12 cellular contexts compared by ENCODE assay signal in genomic region chr10:124738441-124738840, GRCh38. TPM values are rescaled to one million over a fixed set of nuclear protein-coding genes. Genes with fewer than 3 reads are reported as not detected.
A peak's percentile ranks its signal among the peaks of the same experiment; 100 is the strongest.
DNase-seq lines count a peak whose midpoint lies in the region; ATAC-seq, FAIRE-seq and TF ChIP-seq lines count a peak whose summit lies in the region.
"Had no signal": no experiment of that assay in that cellular context is flagged by ENCODE, and none has a peak within 500 bp of the region (broad histone marks: within the 10 kb centered on the region; RNA-seq: fewer than 3 reads in every experiment).

No MANE protein-coding gene starts in this region.

- no peak overlapping the region for H3K27ac ChIP-seq in CD4-positive, alpha-beta T cell (ENCODE audit: low read depth, low read length)
- H3K27ac ChIP-seq in OCI-LY3 (ENCODE audit: low read length) (no peak overlapping the region), psoas muscle (peak overlapping the region; percentile 95), smooth muscle cell (ENCODE audit: low read depth) (no peak overlapping the region)

- CTCF ChIA-PET in CD4-positive, alpha-beta T cell (lab: Charles Lee), result interaction anchor here (16.7 kb wide), 1 partner anchor 17 kb away, joined by 253 read pairs; no protein-coding TSS in a partner anchor

- peaks cover 7% of the 10 kb centered on the region for H3K36me3 ChIP-seq in OCI-LY3 (replicated peaks; ENCODE audit: low read depth, low read length)
- no peaks in the 10 kb centered on the region for H3K36me3 ChIP-seq in psoas muscle (ENCODE audit: insufficient read depth in 1 of 2, low read depth in 1 of 2)
- H3K36me3 ChIP-seq in smooth muscle cell (ENCODE audit: low read depth), result no peaks in the 10 kb centered on the region

- H3K9ac ChIP-seq in OCI-LY3 (ENCODE audit: low read length) (no peak overlapping the region), smooth muscle cell (ENCODE audit: low read depth) (no peak overlapping the region)

- peaks cover 85% of the 10 kb centered on the region for H3K4me1 ChIP-seq in OCI-LY3 (ENCODE audit: low read length)
- H3K4me1 ChIP-seq in psoas muscle, result peaks cover 93% of the 10 kb centered on the region
- peaks cover 39% of the 10 kb centered on the region for H3K4me1 ChIP-seq in smooth muscle cell (ENCODE audit: low read depth)

- no peaks in the 10 kb centered on the region for H3K9me3 Mint-ChIP-seq in CD4-positive, alpha-beta T cell
- no peaks in the 10 kb centered on the region for H3K9me3 Mint-ChIP-seq in effector memory CD8-positive, alpha-beta T cell

- FAIRE-seq in RCC 7860 (lab: Jason Lieb, UNC), result no peak
- FAIRE-seq: H1 had no signal

- H3K4me2 ChIP-seq in OCI-LY3 (ENCODE audit: low read length) (0 out of 2 replicates have a peak overlapping the region, but pooled peaks have one; percentile 98), smooth muscle cell (no peak overlapping the region)

- peaks cover 5% of the 10 kb centered on the region for H3F3A ChIP-seq in smooth muscle cell (ENCODE audit: low read depth)

- WGBS in psoas muscle, 3 donors, result 26 to 46% (median 39%) methylated on average over 6 of the region's 6 CpGs
- 76% methylated on average over 6 of the region's 6 CpGs for WGBS in smooth muscle cell (ENCODE audit: low lambda C conversion rate)

- H3K79me2 ChIP-seq in OCI-LY3 (ENCODE audit: low read length), result peaks cover 91% of the 10 kb centered on the region
- H3K79me2 ChIP-seq in smooth muscle cell (ENCODE audit: low read depth), result peaks cover 5% of the 10 kb centered on the region

- H3K4me3 Mint-ChIP-seq in CD4-positive, alpha-beta T cell, result peak overlapping the region; percentile 99
- H3K4me3 Mint-ChIP-seq in effector memory CD8-positive, alpha-beta T cell, result peak overlapping the region; percentile 91 to 93

- H3K27me3 Mint-ChIP-seq in CD4-positive, alpha-beta T cell, result no peaks in the 10 kb centered on the region
- H3K27me3 Mint-ChIP-seq in effector memory CD8-positive, alpha-beta T cell, result no peaks in the 10 kb centered on the region

- no peaks in the 10 kb centered on the region for H3K27me3 ChIP-seq in CD4-positive, alpha-beta T cell (ENCODE audit: control insufficient read depth, insufficient read depth, low read length)
- H3K27me3 ChIP-seq in OCI-LY3 (ENCODE audit: low read depth, low read length), result no peaks in the 10 kb centered on the region
- H3K27me3 ChIP-seq in psoas muscle (ENCODE audit: insufficient read depth in 3 of 3, low read length in 2 of 3), result no peaks in the 10 kb centered on the region
- no peaks in the 10 kb centered on the region for H3K27me3 ChIP-seq in smooth muscle cell (ENCODE audit: low read depth)

- H3K4me3 ChIP-seq in OCI-LY3 (ENCODE audit: low read length) (no peak overlapping the region), psoas muscle (no peak overlapping the region), smooth muscle cell (no peak overlapping the region)

- no peak for ATAC-seq in CD4-positive, alpha-beta T cell (ENCODE audit: poor library complexity)
- ATAC-seq in effector memory CD8-positive, alpha-beta T cell (replicated peaks), result no peak
- no peak for ATAC-seq in psoas muscle

- intact Hi-C loops in CD4-positive, alpha-beta T cell (cut with DNase I, micrococcal nuclease), result loop anchor here in 1 of 2 experiments (5.0 kb wide), 1 partner anchor 91 kb away; no protein-coding TSS in a partner anchor
- intact Hi-C loops in psoas muscle (cut with DNase I), result loop anchor here (5.0 to 10.0 kb wide), 3 partner anchors 36 to 91 kb away; no protein-coding TSS in a partner anchor

- no peaks in the 10 kb centered on the region for H3K9me3 ChIP-seq in CD4-positive, alpha-beta T cell (ENCODE audit: control insufficient read depth, low read length)
- H3K9me3 ChIP-seq in OCI-LY3 (ENCODE audit: insufficient read depth, low read length), result no peaks in the 10 kb centered on the region
- H3K9me3 ChIP-seq in psoas muscle, result no peaks in the 10 kb centered on the region
- H3K9me3 ChIP-seq in smooth muscle cell (replicated peaks; ENCODE audit: low read depth), result no peaks in the 10 kb centered on the region

- H3K27ac Mint-ChIP-seq in CD4-positive, alpha-beta T cell, result peak overlapping the region; percentile 88
- peak overlapping the region; percentile 96 to 98 for H3K27ac Mint-ChIP-seq in effector memory CD8-positive, alpha-beta T cell

- no peak for DNase-seq in CD4-positive, alpha-beta T cell
- DNase-seq in effector memory CD8-positive, alpha-beta T cell, result no peak
- DNase-seq in psoas muscle (no peak), NOMO-1 (lab: John Stamatoyannopoulos, UW; ENCODE audit: unreplicated experiment in 2 of 2) (no peak), iPS-NIHi7 (ENCODE audit: extremely low spot score) (no peak), RCC 7860 (ENCODE audit: low spot score) (no peak), smooth muscle cell (lab: John Stamatoyannopoulos, UW; ENCODE audit: unreplicated experiment) (no peak)
- DNase-seq: activated CD4-positive, alpha-beta T cell treated with anti-CD3 and anti-CD28 coated beads, Interleukin-2, amount 50 U/mL, for 1 hour; activated naive CD4-positive, alpha-beta T cell treated with anti-CD3 and anti-CD28 coated beads, Interleukin-2, amount 50 U/mL, for 16 hours; hippocampal formation had no signal

- peaks cover 15% of the 10 kb centered on the region for H3K36me3 Mint-ChIP-seq in CD4-positive, alpha-beta T cell (ENCODE audit: low read depth)
- peaks cover 59% of the 10 kb centered on the region for H3K36me3 Mint-ChIP-seq in effector memory CD8-positive, alpha-beta T cell (ENCODE audit: insufficient read depth)

- peaks cover 30% of the 10 kb centered on the region for H4K20me1 ChIP-seq in OCI-LY3 (ENCODE audit: insufficient read depth, low read length)
- peaks cover 92% of the 10 kb centered on the region for H4K20me1 ChIP-seq in smooth muscle cell (ENCODE audit: low read depth)

- peaks cover 95% of the 10 kb centered on the region for H3K4me1 Mint-ChIP-seq in CD4-positive, alpha-beta T cell (ENCODE audit: low read depth)
- peaks cover 85 to 91% of the 10 kb centered on the region in 2 donors for H3K4me1 Mint-ChIP-seq in effector memory CD8-positive, alpha-beta T cell (ENCODE audit: low read depth in 2 of 2)

- POLR2A ChIA-PET in CD4-positive, alpha-beta T cell (lab: Charles Lee), result interaction anchor here (4.7 to 4.8 kb wide), 2 partner anchors 14 to 20 kb away, joined by 55 to 66 read pairs; no protein-coding TSS in a partner anchor

- H2AFZ ChIP-seq in OCI-LY3 (ENCODE audit: low read depth, low read length) (no peak overlapping the region), smooth muscle cell (ENCODE audit: low read depth) (no peak overlapping the region)

- TF ChIP-seq CTCF in CD4-positive, alpha-beta T cell (IDR thresholded peaks at IDR 0.05), result no peak
- TF ChIP-seq CTCF in OCI-LY3 (IDR thresholded peaks at IDR 0.05; ENCODE audit: low read depth, low read length) (no peak), psoas muscle (IDR thresholded peaks at IDR 0.05) (no peak), smooth muscle cell (IDR thresholded peaks at IDR 0.05; ENCODE audit: borderline replicate concordance, insufficient read depth, poor library complexity, severe bottlenecking) (no peak)

RNA-seq across cellular contexts. Expression of gene FAM53B, which starts 5.7 kb away (rescaled TPM):
- total RNA-seq in CD4-positive, alpha-beta T cell, result 10 to 100 TPM; 32.9 to 33.6 TPM
- 100 to 1,000 TPM in 1 of 4 donors, 10 to 100 TPM in 3; 31.0 to 142 (median 43.1) TPM for total RNA-seq in psoas muscle
- 100 to 1,000 TPM in 1 of 3 donors, 10 to 100 TPM in 2; 34.9 to 178 (median 55.8) TPM for polyA plus RNA-seq in psoas muscle
- 6.2 and 9.3 TPM in 2 replicates for total RNA-seq in smooth muscle cell
- 5.5 and 9.3 TPM in 2 replicates for polyA plus RNA-seq in smooth muscle cell

RNA-seq across cellular contexts. Expression of gene EEF1AKMT2, which starts 53.2 kb away (rescaled TPM):
- total RNA-seq in CD4-positive, alpha-beta T cell, result 10 to 100 TPM; 14.4 to 16.7 TPM
- total RNA-seq in psoas muscle (10 to 100 TPM in 1 of 4 donors, 1 to 10 TPM in 3; 7.6 to 11.9 (median 9.5) TPM), smooth muscle cell (26.4 and 31.0 TPM in 2 replicates)
- polyA plus RNA-seq in psoas muscle (10 to 100 TPM in 1 of 3 donors, 1 to 10 TPM in 2; 3.3 to 10.6 (median 3.5) TPM), smooth muscle cell (20.1 and 20.5 TPM in 2 replicates)
